ENCODE assay signal across 9 cellular contexts in genomic region chr6:128519132-128519930, GRCh38. TPM values are rescaled to one million over a fixed set of nuclear protein-coding genes. Genes with fewer than 3 reads are reported as not detected.
DNase-seq lines count a peak whose midpoint lies in the region; ATAC-seq and TF ChIP-seq lines count a peak whose summit lies in the region.
"Had no signal": no experiment of that assay in that cellular context is flagged by ENCODE, and none has a peak within 500 bp of the region (broad histone marks: within the 10 kb centered on the region; RNA-seq: fewer than 3 reads in every experiment).

No MANE protein-coding gene starts in this region.

- peaks cover 10 to 34% of the 10 kb centered on the region in 2 donors for H3K4me1 ChIP-seq in left lung

- no peaks in the 10 kb centered on the region for H3K9me3 Mint-ChIP-seq in WTC11

- CTCF ChIA-PET in WTC11 (lab: Charles Lee), result interaction anchor here (1.4 to 1.5 kb wide), 2 partner anchors 35 to 40 kb away, joined by 3 to 4 read pairs; no protein-coding TSS in a partner anchor

- no peaks in the 10 kb centered on the region for H3K36me3 Mint-ChIP-seq in WTC11

- H3K27me3 Mint-ChIP-seq in WTC11 (ENCODE audit: low read depth), result peaks cover 5% of the 10 kb centered on the region; the same call in 1 of the 2 replicates

- DNase-seq in NCI-H1694 treated with DMSO at 0.1 percent for 48 hours (lab: John Stamatoyannopoulos, UW) (peak; percentile 17), NCI-H1694 (lab: John Stamatoyannopoulos, UW) (no peak), LHCN-M2 (ENCODE audit: low read depth) (peak; percentile 64), WTC11 (ENCODE audit: low spot score) (peak; percentile 67), cortex of kidney (lab: John Stamatoyannopoulos, UW) (peak; percentile 18), left lung (peak; percentile 42 to 75), hepatic stellate cell (ENCODE audit: low spot score) (no peak)
- DNase-seq in stimulated activated CD4-positive, alpha-beta T cell treated with anti-CD3 and anti-CD28 coated beads, Interleukin-4, amount 100 ng/mL, for 4 hours, result peak; percentile 4 to 10

- peak; percentile 58 for ATAC-seq in WTC11
- ATAC-seq in left lung, result peak; percentile 55

- POLR2A ChIA-PET in WTC11 (lab: Charles Lee), result interaction anchor here (0.6 to 1.2 kb wide), 6 partner anchors 10 to 224 kb away, joined by 3 to 4 read pairs (median 3); no protein-coding TSS in a partner anchor

- H3K27ac ChIP-seq in left lung, result peak overlapping the region; percentile 84 to 94
- H3K27ac ChIP-seq: neutrophil had no signal

- H3K27ac Mint-ChIP-seq in WTC11, result peak overlapping the region; percentile 99

- peaks cover 0 to 47% of the 10 kb centered on the region in 2 donors for H3K27me3 ChIP-seq in left lung

- peak overlapping the region; percentile 86 for H3K4me3 Mint-ChIP-seq in WTC11

- intact Hi-C loops in left lung (cut with DNase I), result no loop called here

- no peaks in the 10 kb centered on the region for H3K9me3 ChIP-seq in left lung
- H3K9me3 ChIP-seq: neutrophil had no signal

- H3K36me3 ChIP-seq in left lung, result no peaks in the 10 kb centered on the region
- H3K36me3 ChIP-seq: neutrophil had no signal

- peak overlapping the region; percentile 54 to 61 for H3K4me3 ChIP-seq in left lung

- TF ChIP-seq CTCF in WTC11 (IDR thresholded peaks at IDR 0.05), result no peak
- TF ChIP-seq CTCF in left lung (IDR thresholded peaks at IDR 0.05), result no peak

- H3K4me1 Mint-ChIP-seq in WTC11, result peaks cover 44% of the 10 kb centered on the region

TF ChIP-seq in WTC11, 78 proteins besides CTCF, POLR2A, EP300 and RAD21:
- no peak for TF ChIP-seq MYBL2 (CRISPR knock-in tag; IDR thresholded peaks at IDR 0.05)
- TF ChIP-seq KAT7 (CRISPR knock-in tag; IDR thresholded peaks at IDR 0.05; ENCODE audit: borderline replicate concordance), result 0 out of 2 replicates have a peak, but pooled peaks have one; percentile 62
- TF ChIP-seq SP1 (CRISPR knock-in tag; conservative IDR thresholded peaks at IDR 0.05), result 0 out of 2 replicates have a peak, but pooled peaks have one; percentile 35
- TF ChIP-seq, protein P1, sequence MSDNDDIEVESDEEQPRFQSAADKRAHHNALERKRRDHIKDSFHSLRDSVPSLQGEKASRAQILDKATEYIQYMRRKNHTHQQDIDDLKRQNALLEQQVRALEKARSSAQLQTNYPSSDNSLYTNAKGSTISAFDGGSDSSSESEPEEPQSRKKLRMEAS (CRISPR knock-in tag; IDR thresholded peaks at IDR 0.05), result 0 out of 2 replicates have a peak, but pooled peaks have one; percentile 26
- TF ChIP-seq PREB (CRISPR knock-in tag; IDR thresholded peaks at IDR 0.05; ENCODE audit: borderline replicate concordance), result 0 out of 2 replicates have a peak, but pooled peaks have one; percentile 52
- no peak for TF ChIP-seq AFF4 (CRISPR knock-in tag; IDR thresholded peaks at IDR 0.05; ENCODE audit: borderline replicate concordance)

RNA-seq across cellular contexts. Expression of gene PTPRK, which starts 1.1 kb away (rescaled TPM):
- total RNA-seq in LHCN-M2 (2014; rRNA removed) (41.7 and 50.9 TPM in 2 replicates), WTC11 (2021) (39.9 to 44.8 TPM (median 41.3 TPM) in 3 replicates), left lung (10 to 100 TPM; 57.0 to 57.1 TPM)
- 23.2 TPM for polyA plus RNA-seq in LHCN-M2 (2012)

Comparison
In these comparisons a context has a peak if more than half of its experiments do, and no peak if none do; other contexts are left out.
1. DNase-seq: peak in NCI-H1694 treated with DMSO at 0.1 percent for 48 hours (single experiment), LHCN-M2 (single experiment), WTC11 (single experiment), cortex of kidney (single experiment), left lung (2 of 2) and stimulated activated CD4-positive, alpha-beta T cell treated with anti-CD3 and anti-CD28 coated beads, Interleukin-4, amount 100 ng/mL, for 4 hours (2 of 2); none in NCI-H1694 (single experiment) and hepatic stellate cell (single experiment).